1 cellular context compared by ENCODE assay signal in the genomic region with DNA sequence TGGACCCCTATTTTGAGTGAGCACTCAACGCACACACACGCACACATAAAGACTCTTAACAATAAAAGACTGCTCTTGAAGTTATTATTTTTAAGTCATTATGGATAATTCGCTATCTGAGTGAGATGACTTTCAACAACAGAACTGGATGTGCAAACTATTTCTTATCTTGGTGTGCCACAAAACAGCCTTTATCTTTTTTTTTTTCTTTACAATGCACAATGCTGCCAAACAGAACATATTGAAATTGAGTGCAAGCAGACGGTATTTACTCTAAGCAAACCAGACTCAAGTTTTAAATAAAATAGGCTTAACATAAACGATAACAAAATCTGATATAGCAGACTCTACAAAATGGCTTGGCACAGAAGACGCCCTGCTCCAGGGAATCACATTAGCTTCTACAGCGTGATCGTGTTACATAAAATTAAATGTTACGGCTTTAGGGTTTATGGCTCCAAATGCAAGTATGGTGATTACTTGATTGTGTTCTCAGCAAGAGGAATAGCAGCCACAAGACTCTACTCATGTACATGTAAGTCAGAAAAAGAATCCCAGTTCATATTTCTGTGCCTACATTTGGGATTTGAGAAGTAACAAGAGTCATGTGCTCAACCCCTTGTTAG.
TF ChIP-seq lines count a peak whose summit lies in the region.

No MANE protein-coding gene starts in this region.

TF ChIP-seq in HEK293, 187 proteins besides CTCF, POLR2A, EP300 and RAD21 (continued from another document):
- TF ChIP-seq, protein P1, sequence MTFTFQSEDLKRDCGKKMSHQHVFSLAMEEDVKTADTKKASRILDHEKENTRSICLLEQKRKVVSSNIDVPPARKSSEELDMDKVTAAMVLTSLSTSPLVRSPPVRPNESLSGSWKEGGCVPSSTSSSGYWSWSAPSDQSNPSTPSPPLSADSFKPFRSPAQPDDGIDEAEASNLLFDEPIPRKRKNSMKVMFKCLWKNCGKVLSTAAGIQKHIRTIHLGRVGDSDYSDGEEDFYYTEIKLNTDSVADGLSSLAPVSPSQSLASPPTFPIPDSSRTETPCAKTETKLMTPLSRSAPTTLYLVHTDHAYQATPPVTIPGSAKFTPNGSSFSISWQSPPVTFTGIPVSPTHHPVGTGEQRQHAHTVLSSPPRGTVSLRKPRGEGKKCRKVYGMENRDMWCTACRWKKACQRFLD (tag by site-specific recombination; IDR thresholded peaks at IDR 0.05), result no peak
- no peak for TF ChIP-seq GLI4 (tag by site-specific recombination; IDR thresholded peaks at IDR 0.05)
- TF ChIP-seq HOXD13 (CRISPR knock-in tag; IDR thresholded peaks at IDR 0.05; ENCODE audit: borderline replicate concordance), result no peak
- TF ChIP-seq BCL11A (tag by site-specific recombination; IDR thresholded peaks at IDR 0.05; ENCODE audit: low read depth), result 0 out of 2 replicates have a peak, but pooled peaks have one; percentile 47
- TF ChIP-seq, protein P2, sequence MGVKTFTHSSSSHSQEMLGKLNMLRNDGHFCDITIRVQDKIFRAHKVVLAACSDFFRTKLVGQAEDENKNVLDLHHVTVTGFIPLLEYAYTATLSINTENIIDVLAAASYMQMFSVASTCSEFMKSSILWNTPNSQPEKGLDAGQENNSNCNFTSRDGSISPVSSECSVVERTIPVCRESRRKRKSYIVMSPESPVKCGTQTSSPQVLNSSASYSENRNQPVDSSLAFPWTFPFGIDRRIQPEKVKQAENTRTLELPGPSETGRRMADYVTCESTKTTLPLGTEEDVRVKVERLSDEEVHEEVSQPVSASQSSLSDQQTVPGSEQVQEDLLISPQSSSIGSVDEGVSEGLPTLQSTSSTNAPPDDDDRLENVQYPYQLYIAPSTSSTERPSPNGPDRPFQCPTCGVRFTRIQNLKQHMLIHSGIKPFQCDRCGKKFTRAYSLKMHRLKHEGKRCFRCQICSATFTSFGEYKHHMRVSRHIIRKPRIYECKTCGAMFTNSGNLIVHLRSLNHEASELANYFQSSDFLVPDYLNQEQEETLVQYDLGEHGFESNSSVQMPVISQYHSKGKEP (tag by site-specific recombination; IDR thresholded peaks at IDR 0.05), result peak; percentile 49; the same call in 1 of the 2 replicates
- TF ChIP-seq ZNF580 (tag by site-specific recombination; IDR thresholded peaks at IDR 0.05), result no peak
- TF ChIP-seq OSR2 (tag by site-specific recombination; IDR thresholded peaks at IDR 0.05), result peak; percentile 16; the same call in 1 of the 2 replicates
- TF ChIP-seq, protein P3, sequence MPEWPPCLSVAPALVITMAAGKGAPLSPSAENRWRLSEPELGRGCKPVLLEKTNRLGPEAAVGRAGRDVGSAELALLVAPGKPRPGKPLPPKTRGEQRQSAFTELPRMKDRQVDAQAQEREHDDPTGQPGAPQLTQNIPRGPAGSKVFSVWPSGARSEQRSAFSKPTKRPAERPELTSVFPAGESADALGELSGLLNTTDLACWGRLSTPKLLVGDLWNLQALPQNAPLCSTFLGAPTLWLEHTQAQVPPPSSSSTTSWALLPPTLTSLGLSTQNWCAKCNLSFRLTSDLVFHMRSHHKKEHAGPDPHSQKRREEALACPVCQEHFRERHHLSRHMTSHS (tag by site-specific recombination; IDR thresholded peaks at IDR 0.05), result no peak
